In genomic region chr1:25643962-25644361, GRCh38 we compare ENCODE assay signal across 23 cellular contexts. TPM values are rescaled to one million over a fixed set of nuclear protein-coding genes. Genes with fewer than 3 reads are reported as not detected.
A peak's percentile ranks its signal among the peaks of the same experiment; 100 is the strongest.
DNase-seq lines count a peak whose midpoint lies in the region; ATAC-seq lines count a peak whose summit lies in the region.
"Had no signal": no experiment of that assay in that cellular context is flagged by ENCODE, and none has a peak within 500 bp of the region (broad histone marks: within the 10 kb centered on the region; RNA-seq: fewer than 3 reads in every experiment).

No MANE protein-coding gene starts in this region.

- H3K36me3 Mint-ChIP-seq in activated CD4-positive, alpha-beta T cell treated with anti-CD3 and anti-CD28 coated beads, Interleukin-2, amount 10 ng/mL, durations not matched to agents 24 days and 14 days (ENCODE audit: low read depth) = peaks cover 30% of the 10 kb centered on the region
- H3K36me3 Mint-ChIP-seq in activated naive CD8-positive, alpha-beta T cell treated with anti-CD3 and anti-CD28 coated beads, Interleukin-2, amount 10 ng/mL, durations not matched to agents 7 days and 5 days = peaks cover 40% of the 10 kb centered on the region
- H3K36me3 Mint-ChIP-seq in naive thymus-derived CD8-positive, alpha-beta T cell = peaks cover 0 to 41% (median 12%) of the 10 kb centered on the region in 3 donors

- no peak for DNase-seq in activated CD4-positive, alpha-beta T cell treated with anti-CD3 and anti-CD28 coated beads, Interleukin-2, amount 10 ng/mL, durations not matched to agents 24 days and 14 days
- no peak for DNase-seq in activated CD4-positive, alpha-beta T cell treated with anti-CD3 and anti-CD28 coated beads, Interleukin-2, amount 50 U/mL, for 4 hours
- DNase-seq in D341Med (ENCODE audit: low spot score) (peak; percentile 4), COLO829 (ENCODE audit: low spot score) (no peak), NCI-H187 (lab: John Stamatoyannopoulos, UW) (no peak), NK-92 (lab: John Stamatoyannopoulos, UW; ENCODE audit: unreplicated experiment) (no peak)
- no peak for DNase-seq in activated naive CD8-positive, alpha-beta T cell treated with anti-CD3 and anti-CD28 coated beads, Interleukin-2, amount 10 ng/mL, durations not matched to agents 7 days and 5 days
- DNase-seq in naive thymus-derived CD8-positive, alpha-beta T cell = peak in 1 of 10 donors; percentile 7
- DNase-seq: activated gamma-delta T cell; amniotic stem cell; BE2C; Calu3; cortex of kidney; NCI-H1092 treated with DMSO at 0.1 percent for 48 hours; NCI-H2081; NCI-H446; OCI-M1; spleen; stimulated activated CD4-positive, alpha-beta T cell treated with anti-CD3 and anti-CD28 coated beads, Interleukin-2, amount 100 ng/mL, for 48 hours; stimulated activated naive B cell treated with anti-CD40 and anti-IgM and Interleukin-4, amounts not matched to agents 10 μg/mL and 1 μg/mL and 100 μg/mL, for 72 hours had no signal

- POLR2A ChIA-PET in activated naive CD8-positive, alpha-beta T cell treated with anti-CD3 and anti-CD28 coated beads, Interleukin-2, amount 10 ng/mL, durations not matched to agents 7 days and 5 days (lab: Charles Lee) = interaction anchor here (0.6 kb wide), 1 partner anchor 1147 kb away, joined by 3 read pairs; no protein-coding TSS in a partner anchor
- POLR2A ChIA-PET in naive thymus-derived CD8-positive, alpha-beta T cell (lab: Charles Lee) = interaction anchor here (0.6 to 7.9 kb wide), 6 partner anchors 10 to 131 kb away, joined by 3 to 91 read pairs (median 14); no protein-coding TSS in a partner anchor

- peaks cover 45% of the 10 kb centered on the region for H3K4me1 Mint-ChIP-seq in activated CD4-positive, alpha-beta T cell treated with anti-CD3 and anti-CD28 coated beads, Interleukin-2, amount 10 ng/mL, durations not matched to agents 24 days and 14 days
- peaks cover 52% of the 10 kb centered on the region for H3K4me1 Mint-ChIP-seq in activated naive CD8-positive, alpha-beta T cell treated with anti-CD3 and anti-CD28 coated beads, Interleukin-2, amount 10 ng/mL, durations not matched to agents 7 days and 5 days
- H3K4me1 Mint-ChIP-seq in naive thymus-derived CD8-positive, alpha-beta T cell = peaks cover 29 to 87% (median 83%) of the 10 kb centered on the region in 4 donors

- H3K27me3 Mint-ChIP-seq in activated CD4-positive, alpha-beta T cell treated with anti-CD3 and anti-CD28 coated beads, Interleukin-2, amount 10 ng/mL, durations not matched to agents 24 days and 14 days = peaks cover 73% of the 10 kb centered on the region
- peaks cover 12% of the 10 kb centered on the region for H3K27me3 Mint-ChIP-seq in activated naive CD8-positive, alpha-beta T cell treated with anti-CD3 and anti-CD28 coated beads, Interleukin-2, amount 10 ng/mL, durations not matched to agents 7 days and 5 days
- peaks cover 0 to 5% (median 0%) of the 10 kb centered on the region in 5 donors for H3K27me3 Mint-ChIP-seq in naive thymus-derived CD8-positive, alpha-beta T cell

- no peak overlapping the region for H3K27ac Mint-ChIP-seq in activated CD4-positive, alpha-beta T cell treated with anti-CD3 and anti-CD28 coated beads, Interleukin-2, amount 10 ng/mL, durations not matched to agents 24 days and 14 days
- H3K27ac Mint-ChIP-seq in activated naive CD8-positive, alpha-beta T cell treated with anti-CD3 and anti-CD28 coated beads, Interleukin-2, amount 10 ng/mL, durations not matched to agents 7 days and 5 days = peak overlapping the region; percentile 3
- peak overlapping the region; percentile 72 to 94 (median 90) for H3K27ac Mint-ChIP-seq in naive thymus-derived CD8-positive, alpha-beta T cell
- H3K27ac Mint-ChIP-seq: stimulated activated naive B cell treated with anti-CD40 and anti-IgM and Interleukin-4, amounts not matched to agents 10 μg/mL and 1 μg/mL and 100 μg/mL, for 72 hours had no signal

- H3K9me3 Mint-ChIP-seq in activated CD4-positive, alpha-beta T cell treated with anti-CD3 and anti-CD28 coated beads, Interleukin-2, amount 10 ng/mL, durations not matched to agents 24 days and 14 days = peaks cover 6% of the 10 kb centered on the region
- H3K9me3 Mint-ChIP-seq in activated naive CD8-positive, alpha-beta T cell treated with anti-CD3 and anti-CD28 coated beads, Interleukin-2, amount 10 ng/mL, durations not matched to agents 7 days and 5 days = no peaks in the 10 kb centered on the region
- H3K9me3 Mint-ChIP-seq in naive thymus-derived CD8-positive, alpha-beta T cell = peaks cover 0 to 6% (median 5%) of the 10 kb centered on the region in 9 donors

- ATAC-seq in activated naive CD8-positive, alpha-beta T cell treated with anti-CD3 and anti-CD28 coated beads, Interleukin-2, amount 10 ng/mL, durations not matched to agents 7 days and 5 days (ENCODE audit: low read depth) = no peak
- no peak for ATAC-seq in naive thymus-derived CD8-positive, alpha-beta T cell
- ATAC-seq: HCT116; right cardiac atrium; Right ventricle myocardium inferior; stimulated activated naive B cell treated with anti-CD40 and anti-IgM and Interleukin-4, amounts not matched to agents 10 μg/mL and 1 μg/mL and 100 μg/mL, for 72 hours had no signal

- H3K4me3 Mint-ChIP-seq in activated CD4-positive, alpha-beta T cell treated with anti-CD3 and anti-CD28 coated beads, Interleukin-2, amount 10 ng/mL, durations not matched to agents 24 days and 14 days = peak overlapping the region; percentile 17
- no peak overlapping the region for H3K4me3 Mint-ChIP-seq in activated naive CD8-positive, alpha-beta T cell treated with anti-CD3 and anti-CD28 coated beads, Interleukin-2, amount 10 ng/mL, durations not matched to agents 7 days and 5 days
- peak overlapping the region; percentile 22 to 72 (median 50) for H3K4me3 Mint-ChIP-seq in naive thymus-derived CD8-positive, alpha-beta T cell
- H3K4me3 Mint-ChIP-seq: stimulated activated naive B cell treated with anti-CD40 and anti-IgM and Interleukin-4, amounts not matched to agents 10 μg/mL and 1 μg/mL and 100 μg/mL, for 72 hours had no signal

- intact Hi-C loops in activated CD4-positive, alpha-beta T cell treated with anti-CD3 and anti-CD28 coated beads, Interleukin-2, amount 10 ng/mL, durations not matched to agents 24 days and 14 days (cut with micrococcal nuclease) = loop anchor here (2.0 kb wide), 1 partner anchor 23 kb away; no protein-coding TSS in a partner anchor

RNA-seq across cellular contexts. Expression of gene MAN1C1, which starts 27.4 kb away (rescaled TPM):
- total RNA-seq in activated CD4-positive, alpha-beta T cell treated with anti-CD3 and anti-CD28 coated beads, Interleukin-2, amount 10 ng/mL, durations not matched to agents 24 days and 14 days = 2.2 and 2.9 TPM in 2 replicates
- total RNA-seq in activated naive CD8-positive, alpha-beta T cell treated with anti-CD3 and anti-CD28 coated beads, Interleukin-2, amount 10 ng/mL, durations not matched to agents 7 days and 5 days = 10 to 100 TPM; 20.5 to 20.9 TPM
- 10 to 100 TPM; 46.0 to 47.2 TPM for total RNA-seq in naive thymus-derived CD8-positive, alpha-beta T cell
- 10 to 100 TPM; 11.3 to 48.3 (median 11.7) TPM for polyA plus RNA-seq in naive thymus-derived CD8-positive, alpha-beta T cell
